ENCODE assay signal across 8 cellular contexts in the genomic region with DNA sequence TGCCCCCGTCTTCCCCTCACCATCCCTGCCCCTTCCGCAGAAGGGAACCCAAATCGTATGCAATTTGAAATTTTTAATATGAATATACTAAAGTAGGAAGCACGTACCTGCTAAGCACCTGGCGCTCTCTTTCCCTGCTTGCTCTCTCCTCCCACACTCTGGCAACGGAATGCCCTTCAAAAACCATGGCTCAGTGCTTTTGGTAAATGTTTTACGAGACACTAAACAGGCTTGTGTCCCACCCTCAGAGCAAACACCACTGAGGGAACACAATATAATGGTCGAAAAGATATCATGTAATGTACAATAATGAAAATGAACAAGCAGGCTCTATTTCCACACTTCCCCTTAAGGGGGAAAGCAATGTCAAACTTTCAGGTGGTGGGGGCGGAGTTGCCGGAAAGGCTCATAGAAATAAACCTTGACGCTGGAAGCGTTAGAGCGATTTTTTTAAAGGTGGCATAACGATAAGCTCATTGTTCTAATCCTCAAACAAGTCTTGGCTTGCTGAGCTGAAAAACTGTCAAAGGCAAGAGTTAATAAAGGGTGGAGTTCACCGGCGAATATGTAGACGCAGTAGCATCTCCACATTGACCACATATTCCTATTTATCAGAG.
DNase-seq lines count a peak whose midpoint lies in the region; ATAC-seq and TF ChIP-seq lines count a peak whose summit lies in the region.

No MANE protein-coding gene starts in this region.

- H3K9ac ChIP-seq in mammary epithelial cell (ENCODE audit: insufficient read depth, low read length) (no peak overlapping the region), mucosa of rectum (ENCODE audit: low read depth in 1 of 2, low read length in 2 of 2) (peak overlapping the region; percentile 81 to 88)

- CTCF ChIA-PET in mammary epithelial cell (lab: Charles Lee; ENCODE audit: low non-redundant PET) = no interaction called here

- intact Hi-C loops in mammary epithelial cell (cut with micrococcal nuclease) = no loop called here

- in situ Hi-C loops in mammary epithelial cell (cut with MboI; ENCODE audit: low sequenced_read_pairs in 2 of 2) = no loop called here

- H3K9me3 ChIP-seq in mammary epithelial cell (replicated peaks; ENCODE audit: insufficient read depth, low read length) = no peaks in the 10 kb centered on the region
- no peaks in the 10 kb centered on the region for H3K9me3 ChIP-seq in mucosa of rectum (ENCODE audit: control insufficient read depth in 2 of 2, low read length in 2 of 2)

- under 1% methylated on average over 16 of the region's 17 CpGs for WGBS in mammary epithelial cell (ENCODE audit: low coverage, missing lambda C conversion rate)

- no peaks in the 10 kb centered on the region for H3K36me3 ChIP-seq in mammary epithelial cell (ENCODE audit: insufficient read depth, low read length)
- peaks cover 0 to 4% of the 10 kb centered on the region in 2 donors for H3K36me3 ChIP-seq in mucosa of rectum (ENCODE audit: control insufficient read depth in 2 of 2, insufficient read depth in 2 of 2, low read length in 2 of 2)

- ATAC-seq in HG02571 (IDR thresholded peaks at IDR 0.05; ENCODE audit: unreplicated experiment) = no peak

- DNase-seq in DMS53 (lab: John Stamatoyannopoulos, UW) = peak; percentile 96
- peak; percentile 57 for DNase-seq in NCI-H2196 (lab: John Stamatoyannopoulos, UW; ENCODE audit: unreplicated experiment)
- no peak for DNase-seq in mammary epithelial cell
- DNase-seq in SKM-1 (lab: John Stamatoyannopoulos, UW; ENCODE audit: unreplicated experiment) = no peak
- no peak for DNase-seq in AG08396 (ENCODE audit: low spot score)
- DNase-seq in stimulated activated naive CD4-positive, alpha-beta T cell (lab: John Stamatoyannopoulos, UW) = no peak

- no peaks in the 10 kb centered on the region for H4K20me1 ChIP-seq in mammary epithelial cell (ENCODE audit: insufficient read depth, low read length)

- H2AFZ ChIP-seq in mammary epithelial cell (ENCODE audit: low read depth, low read length) = peak overlapping the region; percentile 71

- H3K4me3 ChIP-seq in mammary epithelial cell (replicated peaks in 1 of 3; ENCODE audit: insufficient read depth in 1 of 3, low read depth in 2 of 3, low read length in 3 of 3) (peak overlapping the region; percentile 0 to 29 (median 25)), mucosa of rectum (ENCODE audit: low read length in 2 of 2) (peak overlapping the region; percentile 67 to 86)

- no peak overlapping the region for H3K27ac ChIP-seq in mammary epithelial cell (ENCODE audit: insufficient read depth, low read depth, low read length)
- peak overlapping the region; percentile 95 to 96 for H3K27ac ChIP-seq in mucosa of rectum (ENCODE audit: low read depth in 2 of 2, low read length in 2 of 2)

- H3K27me3 ChIP-seq in mammary epithelial cell (ENCODE audit: insufficient read depth, low read length) = no peaks in the 10 kb centered on the region
- H3K27me3 ChIP-seq in mucosa of rectum (ENCODE audit: control insufficient read depth in 2 of 2, insufficient read depth in 2 of 2, low read length in 2 of 2) = no peaks in the 10 kb centered on the region

- no peak for TF ChIP-seq CTCF in mammary epithelial cell (conservative IDR thresholded peaks at IDR 0.05 in 1 of 2, IDR thresholded peaks at IDR 0.05 in 1 of 2; ENCODE audit: extremely low read depth in 1 of 2, insufficient read depth in 1 of 2, low read depth in 1 of 2, low read length in 2 of 2)

- H3K4me2 ChIP-seq in mammary epithelial cell (ENCODE audit: insufficient read depth, low read depth, low read length) = peak overlapping the region; percentile 55

- H3K79me2 ChIP-seq in mammary epithelial cell (ENCODE audit: insufficient read depth, low read length) = no peaks in the 10 kb centered on the region

- dilution Hi-C loops in mammary epithelial cell (cut with HindIII; ENCODE audit: low sequenced_read_pairs) = no loop called here

- H3K4me1 ChIP-seq in mammary epithelial cell (ENCODE audit: insufficient read depth, low read length) (peaks cover 16% of the 10 kb centered on the region), mucosa of rectum (ENCODE audit: control insufficient read depth in 2 of 2, insufficient read depth in 2 of 2, low read length in 2 of 2) (peaks cover 4 to 23% of the 10 kb centered on the region in 2 donors)

- no TSS peak for BruUV-seq in mammary epithelial cell (replicated peaks; lab: Mats Ljungman, UMichigan)

Comparison
In these comparisons a context has a peak if more than half of its experiments do, and no peak if none do; other contexts are left out.
1. DNase-seq: peak in DMS53 (single experiment) and NCI-H2196 (single experiment); none in mammary epithelial cell (single experiment), SKM-1 (single experiment), AG08396 (single experiment) and stimulated activated naive CD4-positive, alpha-beta T cell (0 of 6).